13 cellular contexts compared by ENCODE assay signal in genomic region chr1:160474392-160475242, GRCh38.
A peak's percentile ranks its signal among the peaks of the same experiment; 100 is the strongest.
DNase-seq lines count a peak whose midpoint lies in the region; ATAC-seq lines count a peak whose summit lies in the region.
"Had no signal": no experiment of that assay in that cellular context is flagged by ENCODE, and none has a peak within 500 bp of the region (broad histone marks: within the 10 kb centered on the region; RNA-seq: fewer than 3 reads in every experiment).

No MANE protein-coding gene starts in this region.

- H3K27me3 ChIP-seq in BLaER1 treated with 17β-estradiol and CSF1 and Interleukin-3, amounts not matched to agents 10 nM and 100 nM: no peaks in the 10 kb centered on the region
- H3K27me3 ChIP-seq: ascending aorta had no signal

- no peaks in the 10 kb centered on the region for H4K20me1 ChIP-seq in BLaER1 treated with 17β-estradiol and CSF1 and Interleukin-3, amounts not matched to agents 10 nM and 100 nM

- H3K4me2 ChIP-seq in BLaER1 treated with 17β-estradiol and CSF1 and Interleukin-3, amounts not matched to agents 10 nM and 100 nM: peak overlapping the region; percentile 34 to 79 (median 61)

- peak overlapping the region; percentile 23 to 72 (median 57); a peak in 20 of 22 replicates for H3K27ac ChIP-seq in BLaER1 treated with 17β-estradiol and CSF1 and Interleukin-3, amounts not matched to agents 10 nM and 100 nM
- H3K27ac ChIP-seq: ascending aorta had no signal

- H3K9me3 ChIP-seq in BLaER1 treated with 17β-estradiol and CSF1 and Interleukin-3, amounts not matched to agents 10 nM and 100 nM (replicated peaks in 1 of 11): peaks cover 0 to 54% (median 32%) of the 10 kb centered on the region in 11 experiments; a peak in 19 of 22 replicates
- H3K9me3 ChIP-seq: ascending aorta had no signal

- ATAC-seq in GM18858 (IDR thresholded peaks at IDR 0.05; ENCODE audit: unreplicated experiment): peak; percentile 62
- ATAC-seq in HG02885 (IDR thresholded peaks at IDR 0.05; ENCODE audit: poor library complexity, unreplicated experiment): peak; percentile 68
- ATAC-seq in HG02571 (IDR thresholded peaks at IDR 0.05; ENCODE audit: unreplicated experiment): no peak
- no peak for ATAC-seq in GM19035 (IDR thresholded peaks at IDR 0.05; ENCODE audit: unreplicated experiment)

- peak overlapping the region in 1 of 11 experiments; percentile 19; a peak in 1 of 22 replicates for H3K9ac ChIP-seq in BLaER1 treated with 17β-estradiol and CSF1 and Interleukin-3, amounts not matched to agents 10 nM and 100 nM

- H3K36me3 ChIP-seq in BLaER1 treated with 17β-estradiol and CSF1 and Interleukin-3, amounts not matched to agents 10 nM and 100 nM: peaks cover 0 to 11% (median 0%) of the 10 kb centered on the region in 11 experiments; a peak in 2 of 22 replicates
- H3K36me3 ChIP-seq: ascending aorta had no signal

- peak; percentile 41 for DNase-seq in RKO (ENCODE audit: low spot score)
- no peak for DNase-seq in AML-193 (lab: John Stamatoyannopoulos, UW)
- no peak for DNase-seq in C1 segment of cervical spinal cord (lab: John Stamatoyannopoulos, UW)
- DNase-seq: activated CD8-positive, alpha-beta memory T cell treated with anti-CD3 and anti-CD28 coated beads, Interleukin-2, amount 50 U/mL, for 48 hours; foreskin fibroblast; kidney; stimulated activated CD4-positive, alpha-beta T cell treated with anti-CD3 and anti-CD28 coated beads, Interleukin-4, amount 100 ng/mL, for 4 hours had no signal

- H3K4me1 ChIP-seq in BLaER1 treated with 17β-estradiol and CSF1 and Interleukin-3, amounts not matched to agents 10 nM and 100 nM: peaks cover 24 to 32% (median 27%) of the 10 kb centered on the region in 10 experiments
- H3K4me1 ChIP-seq: ascending aorta had no signal

- peak overlapping the region in 2 of 10 experiments; percentile 1 to 11; a peak in 1 of 20 replicates for H3K4me3 ChIP-seq in BLaER1 treated with 17β-estradiol and CSF1 and Interleukin-3, amounts not matched to agents 10 nM and 100 nM
- H3K4me3 ChIP-seq: ascending aorta had no signal

Comparison
In these comparisons a context has a peak if more than half of its experiments do, and no peak if none do; other contexts are left out.
1. ATAC-seq: peak in GM18858 (single experiment) and HG02885 (single experiment); none in HG02571 (single experiment) and GM19035 (single experiment).